Comparison of ENCODE assay signal across 16 cellular contexts in genomic region chr1:241482761-241483250, GRCh38.
A peak's percentile ranks its signal among the peaks of the same experiment; 100 is the strongest.
DNase-seq lines count a peak whose midpoint lies in the region; ATAC-seq and TF ChIP-seq lines count a peak whose summit lies in the region.
"Had no signal": no experiment of that assay in that cellular context is flagged by ENCODE, and none has a peak within 500 bp of the region (broad histone marks: within the 10 kb centered on the region; RNA-seq: fewer than 3 reads in every experiment).

No MANE protein-coding gene starts in this region.

- no peaks in the 10 kb centered on the region for H3K36me3 ChIP-seq in RWPE2 (ENCODE audit: low read depth)
- H3K36me3 ChIP-seq: BLaER1 treated with 17β-estradiol and CSF1 and Interleukin-3, amounts not matched to agents 10 nM and 100 nM; HAP-1; tibial artery had no signal

- H3K4me1 Mint-ChIP-seq in stimulated activated naive CD8-positive, alpha-beta T cell treated with anti-CD3 and anti-CD28 coated beads, Interleukin-15, amount 100 ng/mL, for 72 hours = no peaks in the 10 kb centered on the region

- no peak overlapping the region for H3K27ac Mint-ChIP-seq in stimulated activated naive CD8-positive, alpha-beta T cell treated with anti-CD3 and anti-CD28 coated beads, Interleukin-15, amount 100 ng/mL, for 72 hours
- H3K27ac Mint-ChIP-seq: activated B cell treated with CpG ODN at 0.5 μM for 24 hours; activated T-helper 2 cell treated with anti-CD3 and anti-CD28 coated beads, Interferon-gamma antibody, Interleukin-2, Interleukin-4, amounts not matched to agents 10 μg/mL and 5 μg/mL and 100 μg/mL, durations not matched to agents 14 hours and 24 hours and 36 hours had no signal

- H3K9me3 Mint-ChIP-seq in stimulated activated naive CD8-positive, alpha-beta T cell treated with anti-CD3 and anti-CD28 coated beads, Interleukin-15, amount 100 ng/mL, for 72 hours = no peaks in the 10 kb centered on the region
- H3K9me3 Mint-ChIP-seq: activated T-helper 2 cell treated with anti-CD3 and anti-CD28 coated beads, Interferon-gamma antibody, Interleukin-2, Interleukin-4, amounts not matched to agents 10 μg/mL and 5 μg/mL and 100 μg/mL, durations not matched to agents 14 hours and 24 hours and 36 hours had no signal

- no peak overlapping the region for H3K4me3 Mint-ChIP-seq in stimulated activated naive CD8-positive, alpha-beta T cell treated with anti-CD3 and anti-CD28 coated beads, Interleukin-15, amount 100 ng/mL, for 72 hours
- H3K4me3 Mint-ChIP-seq: activated B cell treated with CpG ODN at 0.5 μM for 24 hours had no signal

- H3K4me3 ChIP-seq in RWPE2 (ENCODE audit: severe bottlenecking) (no peak overlapping the region), fibroblast of pulmonary artery (replicated peaks; ENCODE audit: low read depth, low read length) (no peak overlapping the region)
- H3K4me3 ChIP-seq: BLaER1 treated with 17β-estradiol and CSF1 and Interleukin-3, amounts not matched to agents 10 nM and 100 nM; HAP-1; hepatocyte; tibial artery had no signal

- no peaks in the 10 kb centered on the region for H3K27me3 Mint-ChIP-seq in stimulated activated naive CD8-positive, alpha-beta T cell treated with anti-CD3 and anti-CD28 coated beads, Interleukin-15, amount 100 ng/mL, for 72 hours
- H3K27me3 Mint-ChIP-seq: activated B cell treated with CpG ODN at 0.5 μM for 24 hours had no signal

- POLR2A ChIA-PET in HEK293T (lab: Yijun Ruan, JAX) = no interaction called here

- TF ChIP-seq CTCF in RWPE2 (IDR thresholded peaks at IDR 0.05; ENCODE audit: poor library complexity, severe bottlenecking) (no peak), fibroblast of pulmonary artery (IDR thresholded peaks at IDR 0.05; ENCODE audit: low read length, missing control alignments) (no peak)

- DNase-seq in stimulated activated naive CD8-positive, alpha-beta T cell treated with anti-CD3 and anti-CD28 coated beads, Interleukin-15, Interleukin-2, amounts not matched to agents 100 U/mL and 50 U/mL, for 24 hours = no peak
- DNase-seq in stimulated activated naive CD8-positive, alpha-beta T cell treated with anti-CD3 and anti-CD28 coated beads, Interleukin-15, amount 100 ng/mL, for 72 hours = no peak
- DNase-seq in RWPE2 (ENCODE audit: low spot score) (no peak), fibroblast of pulmonary artery (ENCODE audit: low read depth) (peak; percentile 47), GDM1 (lab: John Stamatoyannopoulos, UW) (no peak), NCI-H2029 (lab: John Stamatoyannopoulos, UW) (no peak), HEK293T (ENCODE audit: extremely low spot score) (no peak), SIG-M5 treated with dmso at 0.1 percent for 504 hours (lab: John Stamatoyannopoulos, UW; ENCODE audit: unreplicated experiment) (no peak)
- DNase-seq: activated B cell treated with CpG ODN at 0.5 μM for 24 hours, NCI-H2171, SHP77 treated with DMSO at 0.1 percent for 48 hours, tibial artery had no signal

- peak overlapping the region; percentile 82 for H3K27ac ChIP-seq in RWPE2 (ENCODE audit: poor library complexity, severe bottlenecking)
- H3K27ac ChIP-seq: BLaER1 treated with 17β-estradiol and CSF1 and Interleukin-3, amounts not matched to agents 10 nM and 100 nM; hepatocyte; tibial artery had no signal

- H3K9me3 ChIP-seq in RWPE2 (ENCODE audit: severe bottlenecking) = no peaks in the 10 kb centered on the region
- H3K9me3 ChIP-seq: BLaER1 treated with 17β-estradiol and CSF1 and Interleukin-3, amounts not matched to agents 10 nM and 100 nM; HAP-1; tibial artery had no signal

- peaks cover 16% of the 10 kb centered on the region for H3K4me1 ChIP-seq in RWPE2 (ENCODE audit: insufficient read depth, poor library complexity, severe bottlenecking)
- H3K4me1 ChIP-seq: BLaER1 treated with 17β-estradiol and CSF1 and Interleukin-3, amounts not matched to agents 10 nM and 100 nM; HAP-1; tibial artery had no signal

- CTCF ChIA-PET in HEK293T (lab: Yijun Ruan, JAX) = no interaction called here

- no peaks in the 10 kb centered on the region for H3K27me3 ChIP-seq in RWPE2 (ENCODE audit: insufficient read depth, poor library complexity, severe bottlenecking)
- H3K27me3 ChIP-seq: BLaER1 treated with 17β-estradiol and CSF1 and Interleukin-3, amounts not matched to agents 10 nM and 100 nM; hepatocyte; tibial artery had no signal

- peak; percentile 70 for ATAC-seq in stimulated activated naive CD8-positive, alpha-beta T cell treated with anti-CD3 and anti-CD28 coated beads, Interleukin-15, Interleukin-2, amounts not matched to agents 100 U/mL and 50 U/mL, for 24 hours
- ATAC-seq in stimulated activated naive CD8-positive, alpha-beta T cell treated with anti-CD3 and anti-CD28 coated beads, Interleukin-15, amount 100 ng/mL, for 72 hours = no peak
- peak; percentile 66; the same call in 2 of the 3 replicates for ATAC-seq in RWPE2 (ENCODE audit: low read depth)

TF ChIP-seq in HEK293T, 16 proteins besides CTCF, POLR2A, EP300 and RAD21:
- TF ChIP-seq ZNF384 (IDR thresholded peaks at IDR 0.05) = no peak
- TF ChIP-seq SP1 (IDR thresholded peaks at IDR 0.05) = no peak
- TF ChIP-seq NFRKB (IDR thresholded peaks at IDR 0.05) = no peak
- no peak for TF ChIP-seq CTBP1 (IDR thresholded peaks at IDR 0.05; ENCODE audit: borderline replicate concordance)
TF ChIP-seq in HEK293T: peak in this region for 0.
